Comparison of ENCODE assay signal across 15 cellular contexts in the genomic region with DNA sequence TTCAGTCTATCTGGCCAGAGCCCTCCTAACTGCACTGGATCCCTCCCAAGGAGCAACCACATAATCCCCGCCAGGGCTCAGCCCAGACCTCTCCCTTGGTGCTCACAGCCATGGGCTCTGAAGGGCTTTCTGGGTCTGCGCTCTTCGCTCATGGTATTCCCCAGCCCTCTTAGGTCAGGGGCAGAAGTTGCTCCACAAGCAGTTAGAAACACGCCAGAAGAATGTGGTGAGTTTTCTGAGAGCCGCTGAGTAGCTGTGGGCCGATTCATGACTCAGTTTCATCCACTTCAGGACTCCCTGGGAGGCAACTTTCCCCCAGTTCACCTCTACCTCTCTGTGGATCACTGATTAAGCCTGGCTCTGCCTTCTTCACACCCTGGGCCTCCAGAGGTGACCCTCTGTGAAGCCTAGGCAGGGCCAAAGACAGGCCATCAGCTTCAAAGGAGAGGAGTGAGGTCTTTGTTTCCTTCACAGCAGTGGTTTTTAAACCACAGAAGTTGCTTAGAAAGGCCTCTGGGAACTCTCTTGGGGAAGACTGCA.
DNase-seq lines count a peak whose midpoint lies in the region; ATAC-seq and TF ChIP-seq lines count a peak whose summit lies in the region.
"Had no signal": no experiment of that assay in that cellular context is flagged by ENCODE, and none has a peak within 500 bp of the region (broad histone marks: within the 10 kb centered on the region; RNA-seq: fewer than 3 reads in every experiment).

No MANE protein-coding gene starts in this region.

- TF ChIP-seq CTCF in IMR-90 (conservative IDR thresholded peaks at IDR 0.05; ENCODE audit: low read depth, low read length) (no peak), epithelial cell of proximal tubule (conservative IDR thresholded peaks at IDR 0.05; ENCODE audit: low read depth, low read length) (no peak), lower lobe of right lung (IDR thresholded peaks at IDR 0.05) (no peak), upper lobe of left lung (IDR thresholded peaks at IDR 0.05) (no peak)

- ATAC-seq in IMR-90 (ENCODE audit: low read depth) (peak; percentile 44; the same call in 1 of the 2 replicates), lower lobe of right lung (peak; percentile 71 to 80), upper lobe of left lung (ENCODE audit: low FRiP score in 2 of 2) (peak; percentile 74 to 80), GM21360 (IDR thresholded peaks at IDR 0.05; ENCODE audit: unreplicated experiment) (no peak)

- no peaks in the 10 kb centered on the region for H3K79me1 ChIP-seq in IMR-90 (ENCODE audit: low read depth in 1 of 2, low read length in 2 of 2)

- no peak overlapping the region for H3K4me2 ChIP-seq in IMR-90 (ENCODE audit: low read depth, low read length)
- H3K4me2 ChIP-seq: PC-9 had no signal

- H3K4me1 ChIP-seq in IMR-90 (ENCODE audit: control insufficient read depth, insufficient read depth, low read length) (peaks cover 2% of the 10 kb centered on the region; the same call in 1 of the 2 replicates), lower lobe of right lung (no peaks in the 10 kb centered on the region), upper lobe of left lung (no peaks in the 10 kb centered on the region)

- DNase-seq in IMR-90 (peak; percentile 33), epithelial cell of proximal tubule (ENCODE audit: low read depth) (peak; percentile 71), lower lobe of right lung (no peak), upper lobe of left lung (no peak), cerebellar cortex (ENCODE audit: low spot score) (no peak), SW480 (ENCODE audit: low spot score) (no peak)
- DNase-seq: activated CD4-positive, alpha-beta T cell treated with anti-CD3 and anti-CD28 coated beads, Interleukin-2, amount 10 ng/mL, durations not matched to agents 24 days and 14 days; activated naive CD4-positive, alpha-beta T cell; esophagus squamous epithelium; Karpas-422; NCI-H1105; NCI-H748 treated with DMSO at 0.1 percent for 48 hours; PC-9; stimulated activated CD4-positive, alpha-beta T cell treated with anti-CD3 and anti-CD28 coated beads, Interleukin-4, amount 100 ng/mL, for 24 hours had no signal

- H3K36me3 ChIP-seq in IMR-90 (ENCODE audit: control insufficient read depth, insufficient read depth, low read length) (no peaks in the 10 kb centered on the region), lower lobe of right lung (no peaks in the 10 kb centered on the region), upper lobe of left lung (no peaks in the 10 kb centered on the region)
- H3K36me3 ChIP-seq: esophagus squamous epithelium had no signal

- no peak overlapping the region for H3K4me3 ChIP-seq in IMR-90 (ENCODE audit: insufficient read depth, low read depth, low read length)
- H3K4me3 ChIP-seq in epithelial cell of proximal tubule (ENCODE audit: low read depth, low read length): no peak overlapping the region
- H3K4me3 ChIP-seq in lower lobe of right lung: no peak overlapping the region
- H3K4me3 ChIP-seq in upper lobe of left lung: no peak overlapping the region
- H3K4me3 ChIP-seq: esophagus squamous epithelium, PC-9 had no signal

- TF ChIP-seq RAD21 in IMR-90 (IDR thresholded peaks at IDR 0.05; ENCODE audit: low read length): no peak

- TF ChIP-seq POLR2A in IMR-90 (IDR thresholded peaks at IDR 0.05; ENCODE audit: low read depth, low read length) (no peak), upper lobe of left lung (IDR thresholded peaks at IDR 0.05) (no peak)

- H2AFZ ChIP-seq in IMR-90 (replicated peaks; ENCODE audit: low read length, poor library complexity): no peak overlapping the region
- H2AFZ ChIP-seq: PC-9 had no signal

- WGBS in IMR-90 (ENCODE audit: extremely low coverage in 2 of 2, insufficient read length in 1 of 2), 2 experiments: 72% methylated on average over 2 of the region's 6 CpGs; no CpG with 5 or more reads in 1 of the 2 experiments
- WGBS in upper lobe of left lung, 2 donors: 62 to 91% methylated on average over 6 of the region's 6 CpGs

- no peak overlapping the region for H3K4ac ChIP-seq in IMR-90 (ENCODE audit: low read depth, low read length)

- no peak overlapping the region for H2AK9ac ChIP-seq in IMR-90 (replicated peaks; ENCODE audit: low read depth, low read length, poor library complexity)

- no peaks in the 10 kb centered on the region for H4K20me1 ChIP-seq in IMR-90 (ENCODE audit: insufficient read depth, low read length)

- H2AK5ac ChIP-seq in IMR-90 (ENCODE audit: low read depth, low read length): no peak overlapping the region

- H2BK5ac ChIP-seq in IMR-90 (ENCODE audit: low read depth, low read length, poor library complexity, severe bottlenecking): no peak overlapping the region

- H3K14ac ChIP-seq in IMR-90 (replicated peaks; ENCODE audit: low read depth, low read length): no peak overlapping the region; the same call in 1 of the 2 replicates

- in situ Hi-C loops in IMR-90 (cut with MboI; ENCODE audit: low sequenced_read_pairs): no loop called here

- CTCF ChIA-PET in IMR-90 (lab: Yijun Ruan, JAX): no interaction called here

- H2BK120ac ChIP-seq in IMR-90 (ENCODE audit: low read depth, low read length): no peak overlapping the region

- no peak overlapping the region for H3K23ac ChIP-seq in IMR-90 (ENCODE audit: low read depth, low read length)

- H3K9me1 ChIP-seq in IMR-90 (ENCODE audit: insufficient read depth, low read length): no peaks in the 10 kb centered on the region

- H3K9me3 ChIP-seq in IMR-90 (ENCODE audit: control insufficient read depth, insufficient read depth, low read length) (no peaks in the 10 kb centered on the region), lower lobe of right lung (no peaks in the 10 kb centered on the region), upper lobe of left lung (no peaks in the 10 kb centered on the region)
- H3K9me3 ChIP-seq: esophagus squamous epithelium had no signal

- H3K27me3 ChIP-seq in IMR-90 (ENCODE audit: control insufficient read depth, insufficient read depth, low read length): no peaks in the 10 kb centered on the region
- H3K27me3 ChIP-seq in lower lobe of right lung (ENCODE audit: low read depth): no peaks in the 10 kb centered on the region
- H3K27me3 ChIP-seq in upper lobe of left lung: no peaks in the 10 kb centered on the region
- H3K27me3 ChIP-seq: esophagus squamous epithelium had no signal

- H3K27ac ChIP-seq in IMR-90 (ENCODE audit: insufficient read depth, low read length) (no peak overlapping the region), lower lobe of right lung (no peak overlapping the region), upper lobe of left lung (peak overlapping the region in 1 of 4 donors; percentile 43)
- H3K27ac ChIP-seq: esophagus squamous epithelium, PC-9 had no signal

- dilution Hi-C loops in IMR-90 (cut with HindIII; ENCODE audit: low sequenced_read_pairs, unreplicated experiment): no loop called here

- TF ChIP-seq EP300 in upper lobe of left lung (IDR thresholded peaks at IDR 0.05): no peak

- H3K56ac ChIP-seq in IMR-90 (ENCODE audit: extremely low read depth, insufficient read depth, low read length): no peak overlapping the region

- H4K5ac ChIP-seq in IMR-90 (ENCODE audit: low read depth, low read length): no peak overlapping the region

- no peak overlapping the region for H4K91ac ChIP-seq in IMR-90 (ENCODE audit: insufficient read depth, low read depth, low read length)

- H2BK15ac ChIP-seq in IMR-90 (ENCODE audit: low read depth, low read length): no peak overlapping the region

- no peak overlapping the region for H2BK20ac ChIP-seq in IMR-90 (ENCODE audit: low read depth, low read length)

- POLR2A ChIA-PET in IMR-90 (lab: Charles Lee; ENCODE audit: unreplicated experiment): no interaction called here

- intact Hi-C loops in IMR-90 (cut with micrococcal nuclease): no loop called here
- intact Hi-C loops in lower lobe of right lung (cut with DNase I): no loop called here

- peak overlapping the region in 1 of 2 experiments; percentile 15; a peak in 1 of 4 replicates for H4K8ac ChIP-seq in IMR-90 (ENCODE audit: low read depth in 2 of 2, low read length in 2 of 2)

- no peak overlapping the region for H3K9ac ChIP-seq in IMR-90 (ENCODE audit: low read depth, low read length)

- no TSS peak for BruUV-seq in IMR-90 (replicated peaks; lab: Mats Ljungman, UMichigan)

- H3K18ac ChIP-seq in IMR-90 (ENCODE audit: low read depth, low read length): no peak overlapping the region

TF ChIP-seq in IMR-90, 13 proteins besides CTCF, POLR2A, EP300 and RAD21:
- TF ChIP-seq RFX5 (IDR thresholded peaks at IDR 0.05; ENCODE audit: low read depth, low read length) (no peak), FOS (IDR thresholded peaks at IDR 0.05; ENCODE audit: low read depth, low read length) (no peak), CHD1 (IDR thresholded peaks at IDR 0.05; ENCODE audit: low read depth, low read length) (no peak), SMC3 (IDR thresholded peaks at IDR 0.05; ENCODE audit: low read depth, low read length) (no peak), CEBPB (IDR thresholded peaks at IDR 0.05; ENCODE audit: low read depth, low read length) (no peak), MXI1 (IDR thresholded peaks at IDR 0.05; ENCODE audit: borderline replicate concordance, low read depth, low read length) (no peak), RCOR1 (IDR thresholded peaks at IDR 0.05; ENCODE audit: insufficient replicate concordance, low read length) (no peak), MAFK (IDR thresholded peaks at IDR 0.05; ENCODE audit: low read depth, low read length) (no peak), MAZ (IDR thresholded peaks at IDR 0.05; ENCODE audit: borderline replicate concordance, low read depth, low read length) (no peak), NFE2L2 (IDR thresholded peaks at IDR 0.05; ENCODE audit: low read depth, low read length) (no peak), BHLHE40 (IDR thresholded peaks at IDR 0.05; ENCODE audit: low read depth, low read length) (no peak)
- TF ChIP-seq, protein P1, sequence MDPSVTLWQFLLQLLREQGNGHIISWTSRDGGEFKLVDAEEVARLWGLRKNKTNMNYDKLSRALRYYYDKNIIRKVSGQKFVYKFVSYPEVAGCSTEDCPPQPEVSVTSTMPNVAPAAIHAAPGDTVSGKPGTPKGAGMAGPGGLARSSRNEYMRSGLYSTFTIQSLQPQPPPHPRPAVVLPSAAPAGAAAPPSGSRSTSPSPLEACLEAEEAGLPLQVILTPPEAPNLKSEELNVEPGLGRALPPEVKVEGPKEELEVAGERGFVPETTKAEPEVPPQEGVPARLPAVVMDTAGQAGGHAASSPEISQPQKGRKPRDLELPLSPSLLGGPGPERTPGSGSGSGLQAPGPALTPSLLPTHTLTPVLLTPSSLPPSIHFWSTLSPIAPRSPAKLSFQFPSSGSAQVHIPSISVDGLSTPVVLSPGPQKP (IDR thresholded peaks at IDR 0.05; ENCODE audit: borderline replicate concordance, low read depth, low read length): no peak
- TF ChIP-seq, protein P2, sequence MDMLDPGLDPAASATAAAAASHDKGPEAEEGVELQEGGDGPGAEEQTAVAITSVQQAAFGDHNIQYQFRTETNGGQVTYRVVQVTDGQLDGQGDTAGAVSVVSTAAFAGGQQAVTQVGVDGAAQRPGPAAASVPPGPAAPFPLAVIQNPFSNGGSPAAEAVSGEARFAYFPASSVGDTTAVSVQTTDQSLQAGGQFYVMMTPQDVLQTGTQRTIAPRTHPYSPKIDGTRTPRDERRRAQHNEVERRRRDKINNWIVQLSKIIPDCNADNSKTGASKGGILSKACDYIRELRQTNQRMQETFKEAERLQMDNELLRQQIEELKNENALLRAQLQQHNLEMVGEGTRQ (IDR thresholded peaks at IDR 0.05; ENCODE audit: low read depth, low read length): no peak

Comparison
In these comparisons a context has a peak if more than half of its experiments do, and no peak if none do; other contexts are left out.
1. DNase-seq: peak in IMR-90 (single experiment) and epithelial cell of proximal tubule (single experiment); none in lower lobe of right lung (single experiment), upper lobe of left lung (0 of 2), cerebellar cortex (single experiment) and SW480 (single experiment).